Comparison of ENCODE assay signal across 6 cellular contexts in genomic region chr1:156750191-156750931, GRCh38.
DNase-seq lines count a peak whose midpoint lies in the region; ATAC-seq and TF ChIP-seq lines count a peak whose summit lies in the region.

No MANE protein-coding gene starts in this region.

- peaks cover 13% of the 10 kb centered on the region for H3K36me3 ChIP-seq in SK-N-MC (ENCODE audit: insufficient read depth, low read length)

- no peak for TF ChIP-seq CTCF in fibroblast of mammary gland (conservative IDR thresholded peaks at IDR 0.05; ENCODE audit: control insufficient read depth, insufficient read depth, low read depth, low read length)

- no peaks in the 10 kb centered on the region for H3K9me3 ChIP-seq in SK-N-MC (ENCODE audit: low read depth, low read length)

- H3K4me3 ChIP-seq in SK-N-MC (peak overlapping the region; percentile 99), fibroblast of mammary gland (ENCODE audit: control insufficient read depth, low read depth, low read length) (peak overlapping the region; percentile 92)

- H3K9ac ChIP-seq in SK-N-MC (ENCODE audit: insufficient read length), result peak overlapping the region; percentile 95

- ATAC-seq in HG03469 (IDR thresholded peaks at IDR 0.05; ENCODE audit: unreplicated experiment) (no peak), GM21381 (IDR thresholded peaks at IDR 0.05; ENCODE audit: unreplicated experiment) (no peak)

- DNase-seq in HCEC 1CT, result peak; percentile 41
- no peak for DNase-seq in SK-N-MC (ENCODE audit: low read depth, low spot score)
- peak; percentile 58 for DNase-seq in fibroblast of mammary gland (ENCODE audit: low read depth)
- peak; percentile 62 for DNase-seq in stimulated activated CD4-positive, alpha-beta T cell treated with anti-CD3 and anti-CD28 coated beads, Interleukin-4, amount 100 ng/mL, for 24 hours

- H3K27ac ChIP-seq in SK-N-MC, result peak overlapping the region; percentile 90
